10 cellular contexts compared by ENCODE assay signal in genomic region chr4:7034262-7035081, GRCh38. TPM values are rescaled to one million over a fixed set of nuclear protein-coding genes. Genes with fewer than 3 reads are reported as not detected.
DNase-seq lines count a peak whose midpoint lies in the region; ATAC-seq, FAIRE-seq and TF ChIP-seq lines count a peak whose summit lies in the region.
"Had no signal": no experiment of that assay in that cellular context is flagged by ENCODE, and none has a peak within 500 bp of the region (broad histone marks: within the 10 kb centered on the region; RNA-seq: fewer than 3 reads in every experiment).

No MANE protein-coding gene starts in this region.

- no peak for ATAC-seq in GM21447 (IDR thresholded peaks at IDR 0.05; ENCODE audit: unreplicated experiment)

- H3K27ac ChIP-seq in stomach (peak overlapping the region; percentile 48 to 72 (median 71)), tibial artery (no peak overlapping the region), ascending aorta (peak overlapping the region in 1 of 2 donors; percentile 45)

- no peak for TF ChIP-seq CTCF in stomach (IDR thresholded peaks at IDR 0.05)
- TF ChIP-seq CTCF in tibial artery (IDR thresholded peaks at IDR 0.05) = no peak
- no peak for TF ChIP-seq CTCF in ascending aorta (IDR thresholded peaks at IDR 0.05)

- peaks cover 13 to 22% (median 18%) of the 10 kb centered on the region in 4 donors for H3K4me1 ChIP-seq in stomach
- H3K4me1 ChIP-seq in tibial artery = no peaks in the 10 kb centered on the region
- H3K4me1 ChIP-seq in ascending aorta = no peaks in the 10 kb centered on the region

- WGBS in stomach, 5 donors = 24 to 36% (median 28%) methylated on average over 16 to 20 of the region's 20 CpGs

- H3K27me3 ChIP-seq in stomach (no peaks in the 10 kb centered on the region), tibial artery (no peaks in the 10 kb centered on the region), ascending aorta (no peaks in the 10 kb centered on the region)

- H3K36me3 ChIP-seq in stomach = peaks cover 28 to 33% (median 33%) of the 10 kb centered on the region in 4 donors
- H3K36me3 ChIP-seq in tibial artery = peaks cover 25 to 36% (median 32%) of the 10 kb centered on the region in 3 donors
- H3K36me3 ChIP-seq in ascending aorta = peaks cover 28 to 29% of the 10 kb centered on the region in 2 donors

- no peak for TF ChIP-seq POLR2A in stomach (IDR thresholded peaks at IDR 0.05)

- intact Hi-C loops in stomach (cut with DNase I; ENCODE audit: low total_unique reads) (no loop called here), tibial artery (cut with DNase I; ENCODE audit: low total_unique reads) (no loop called here), ascending aorta (cut with DNase I) (no loop called here)

- no peak for TF ChIP-seq EP300 in stomach (IDR thresholded peaks at IDR 0.05)

- peak overlapping the region in 1 of 4 donors; percentile 19 for H3K4me3 ChIP-seq in stomach
- no peak overlapping the region for H3K4me3 ChIP-seq in tibial artery
- no peak overlapping the region for H3K4me3 ChIP-seq in ascending aorta

- H3K9me3 ChIP-seq in stomach (no peaks in the 10 kb centered on the region), tibial artery (no peaks in the 10 kb centered on the region), ascending aorta (no peaks in the 10 kb centered on the region)

- DNase-seq in SIG-M5 treated with dmso at 0.1 percent for 504 hours (lab: John Stamatoyannopoulos, UW; ENCODE audit: unreplicated experiment) = peak; percentile 17
- DNase-seq in SIG-M5 (lab: John Stamatoyannopoulos, UW) = no peak
- DNase-seq in RCC 7860 (ENCODE audit: low spot score) = peak; percentile 72
- peak; percentile 81 for DNase-seq in hepatic stellate cell (ENCODE audit: low spot score)
- peak; percentile 83 for DNase-seq in stomach
- DNase-seq in tibial artery = no peak
- DNase-seq in ascending aorta (ENCODE audit: low spot score in 2 of 2) = no peak
- DNase-seq: activated CD4-positive, alpha-beta memory T cell treated with anti-CD3 and anti-CD28 coated beads, Interleukin-2, amount 10 ng/mL, durations not matched to agents 7 days and 5 days had no signal

- FAIRE-seq in RCC 7860 (lab: Jason Lieb, UNC) = no peak
- FAIRE-seq: colon had no signal

RNA-seq across cellular contexts. Expression of gene TADA2B, which starts 8.7 kb away (rescaled TPM):
- total RNA-seq in stomach = 10 to 100 TPM in 4 of 5 donors, 1 to 10 TPM in 1; 1.2 to 73.7 (median 19.3) TPM
- 10 to 100 TPM in 2 of 3 donors, 1 to 10 TPM in 1; 9.0 to 13.9 (median 12.5) TPM for polyA plus RNA-seq in stomach
- total RNA-seq in ascending aorta = 37.3 TPM

RNA-seq across cellular contexts. Expression of gene GRPEL1, which starts 33.4 kb away (rescaled TPM):
- total RNA-seq in stomach = 10 to 100 TPM in 4 of 5 donors, not detected in 1; 11.4 to 53.6 (median 19.6) TPM
- polyA plus RNA-seq in stomach = 10 to 100 TPM; 20.5 to 33.6 (median 25.5) TPM
- 42.5 TPM for total RNA-seq in ascending aorta

Comparison
In these comparisons a context has a peak if more than half of its experiments do, and no peak if none do; other contexts are left out.
1. DNase-seq: peak in SIG-M5 treated with dmso at 0.1 percent for 504 hours (single experiment), RCC 7860 (single experiment), hepatic stellate cell (single experiment) and stomach (single experiment); none in SIG-M5 (single experiment), tibial artery (0 of 2) and ascending aorta (0 of 2).
2. H3K27ac ChIP-seq: peak in stomach (5 of 5); none in tibial artery (0 of 2).